In the genomic region with DNA sequence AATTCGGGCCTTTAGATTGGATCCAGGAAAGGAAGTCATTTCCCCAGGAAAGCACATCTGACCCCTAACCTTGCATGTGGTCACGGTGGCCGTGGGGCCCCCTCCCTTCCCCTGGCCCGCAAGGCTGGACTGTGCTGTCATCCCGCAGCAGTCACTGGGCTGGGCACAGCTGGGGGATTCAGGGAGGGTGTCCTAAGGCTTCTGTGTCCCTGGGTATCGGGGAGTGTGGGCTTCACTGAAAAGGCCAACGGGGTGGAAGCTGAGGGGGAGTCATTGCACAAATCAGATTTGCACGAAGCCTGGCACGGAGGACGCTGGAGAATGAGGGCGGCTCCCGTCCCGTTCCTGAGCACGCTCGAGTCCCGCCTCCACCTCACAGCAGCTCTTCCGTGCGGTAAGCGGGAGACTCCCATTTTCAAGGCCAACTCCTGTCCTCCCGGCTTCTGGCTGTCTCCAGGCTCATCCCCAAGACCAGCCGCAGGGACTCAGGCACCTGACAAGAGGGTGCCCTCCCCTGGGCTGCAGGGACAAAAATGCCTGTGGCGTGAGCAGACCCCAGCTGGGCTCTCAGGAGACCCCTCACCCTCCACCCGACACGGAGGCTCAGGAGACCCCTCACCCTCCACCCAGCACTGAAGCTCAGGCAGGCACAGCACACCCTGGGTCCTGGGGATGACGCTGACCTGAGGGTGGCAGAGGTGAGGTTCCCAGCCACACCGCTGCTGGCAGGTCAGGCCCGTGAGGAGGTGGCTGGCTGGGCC, we compare ENCODE assay signal across 19 cellular contexts. TPM values are rescaled to one million over a fixed set of nuclear protein-coding genes. Genes with fewer than 3 reads are reported as not detected.
DNase-seq lines count a peak whose midpoint lies in the region; ATAC-seq and TF ChIP-seq lines count a peak whose summit lies in the region.
"Had no signal": no experiment of that assay in that cellular context is flagged by ENCODE, and none has a peak within 500 bp of the region (broad histone marks: within the 10 kb centered on the region; RNA-seq: fewer than 3 reads in every experiment).

No MANE protein-coding gene starts in this region.

- intact Hi-C loops in thyroid gland (cut with DNase I), result no loop called here
- intact Hi-C loops in left colon (cut with DNase I, micrococcal nuclease), result no loop called here

- no peak for DNase-seq in RWPE1 (ENCODE audit: low spot score)
- DNase-seq in epithelial cell of prostate (ENCODE audit: low read depth, low spot score), result no peak
- DNase-seq in lung (ENCODE audit: low spot score), result no peak
- no peak for DNase-seq in thyroid gland
- no peak for DNase-seq in NCI-H82 treated with DMSO at 0.1 percent for 48 hours (lab: John Stamatoyannopoulos, UW; ENCODE audit: unreplicated experiment)
- DNase-seq in NCI-H774 (lab: John Stamatoyannopoulos, UW), result no peak
- DNase-seq in left colon, result no peak
- DNase-seq: activated CD4-positive, alpha-beta T cell treated with anti-CD3 and anti-CD28 coated beads, Interleukin-2, amount 10 ng/mL, durations not matched to agents 7 days and 5 days; activated naive CD4-positive, alpha-beta T cell; H7; islet precursor cell; midbrain; NCI-H1048; NCI-H2029 treated with DMSO at 0.1 percent for 48 hours; NCI-H524; SHP77; stimulated activated naive CD4-positive, alpha-beta T cell treated with Interleukin-2 at 50 U/mL for 16 hours had no signal

- H3K4me3 ChIP-seq in lung, result no peak overlapping the region
- H3K4me3 ChIP-seq in thyroid gland (replicated peaks in 1 of 3), result no peak overlapping the region
- H3K4me3 ChIP-seq: ascending aorta had no signal

- WGBS in lung, 2 donors, result 55 to 70% methylated on average over 25 to 27 of the region's 27 CpGs
- WGBS in thyroid gland, 2 donors, result 71 to 85% methylated on average over 21 to 25 of the region's 27 CpGs

- peaks cover 2 to 45% of the 10 kb centered on the region in 2 donors for H3K36me3 ChIP-seq in lung (ENCODE audit: control insufficient read depth in 2 of 2, insufficient read depth in 2 of 2, low read length in 2 of 2)
- H3K36me3 ChIP-seq in thyroid gland, result peaks cover 20 to 32% of the 10 kb centered on the region in 2 donors

- TF ChIP-seq CTCF in RWPE1 (conservative IDR thresholded peaks at IDR 0.05; ENCODE audit: low read depth), result no peak
- no peak for TF ChIP-seq CTCF in lung (IDR thresholded peaks at IDR 0.05; ENCODE audit: control extremely low read depth, extremely low read depth)
- TF ChIP-seq CTCF in thyroid gland (IDR thresholded peaks at IDR 0.05), result no peak

- H3K27me3 ChIP-seq in lung (ENCODE audit: control insufficient read depth, insufficient read depth), result no peaks in the 10 kb centered on the region
- no peaks in the 10 kb centered on the region for H3K27me3 ChIP-seq in thyroid gland
- H3K27me3 ChIP-seq: ascending aorta had no signal

- H3K4me1 ChIP-seq in lung (ENCODE audit: control insufficient read depth in 2 of 2, insufficient read depth in 2 of 2, low read length in 2 of 2) (peaks cover 0 to 7% of the 10 kb centered on the region in 2 donors), thyroid gland (no peaks in the 10 kb centered on the region)

- H3K27ac ChIP-seq in RWPE1 (peak overlapping the region; percentile 99), epithelial cell of prostate (peak overlapping the region; percentile 48), lung (ENCODE audit: low read depth in 1 of 2, low read length in 1 of 2) (peak overlapping the region in 1 of 2 donors; percentile 91), thyroid gland (peak overlapping the region in 2 of 3 donors; percentile 14 to 52)
- H3K27ac ChIP-seq: ascending aorta had no signal

- H3K9me3 ChIP-seq in lung (ENCODE audit: control insufficient read depth in 2 of 2, insufficient read depth in 1 of 2, low read length in 1 of 2), result no peaks in the 10 kb centered on the region
- H3K9me3 ChIP-seq in thyroid gland, result no peaks in the 10 kb centered on the region
- H3K9me3 ChIP-seq: ascending aorta had no signal

- CTCF ChIA-PET in RWPE1 (lab: Yijun Ruan, JAX), result interaction anchor here (1.1 kb wide), 1 partner anchor 12 kb away, joined by 5 read pairs; no protein-coding TSS in a partner anchor

- ATAC-seq in lung (ENCODE audit: insufficient read depth, low FRiP score), result peak; percentile 1
- ATAC-seq in GM19328 (IDR thresholded peaks at IDR 0.05; ENCODE audit: unreplicated experiment), result no peak
- ATAC-seq in left colon, result no peak

- TF ChIP-seq POLR2A in thyroid gland (IDR thresholded peaks at IDR 0.05), result no peak

- POLR2A ChIA-PET in RWPE1 (lab: Yijun Ruan, JAX; ENCODE audit: low non-redundant PET), result no interaction called here

RNA-seq across cellular contexts. Expression of gene XRCC3, which starts 9.5 kb away (rescaled TPM):
- total RNA-seq in lung, result 10 to 100 TPM in 1 of 2 donors, 1 to 10 TPM in 1; 6.5 to 10.4 TPM
- 1 to 10 TPM; 4.4 to 5.4 TPM for polyA plus RNA-seq in lung
- total RNA-seq in thyroid gland, result 10 to 100 TPM in 1 of 4 donors, 1 to 10 TPM in 3; 3.3 to 15.7 (median 7.9) TPM
- total RNA-seq in left colon, result 10 to 100 TPM in 1 of 2 donors, 1 to 10 TPM in 1; 7.9 to 16.2 TPM

RNA-seq across cellular contexts. Expression of gene ZFYVE21, which starts 9.9 kb away (rescaled TPM):
- 10 to 100 TPM; 52.7 to 68.3 TPM for total RNA-seq in lung
- 10 to 100 TPM; 39.4 to 42.3 TPM for polyA plus RNA-seq in lung
- 100 to 1,000 TPM; 113 to 167 (median 131) TPM for total RNA-seq in thyroid gland
- 10 to 100 TPM; 51.2 to 54.9 TPM for total RNA-seq in left colon
